In genomic region chr6:22357724-22358189, GRCh38 we compare ENCODE assay signal across 17 cellular contexts.
A peak's percentile ranks its signal among the peaks of the same experiment; 100 is the strongest.
DNase-seq lines count a peak whose midpoint lies in the region; ATAC-seq and TF ChIP-seq lines count a peak whose summit lies in the region.
"Had no signal": no experiment of that assay in that cellular context is flagged by ENCODE, and none has a peak within 500 bp of the region (broad histone marks: within the 10 kb centered on the region; RNA-seq: fewer than 3 reads in every experiment).

No MANE protein-coding gene starts in this region.

- H3K27me3 ChIP-seq in ascending aorta: no peaks in the 10 kb centered on the region
- H3K27me3 ChIP-seq: hepatocyte, SJCRH30 had no signal

- H3K36me3 ChIP-seq in ascending aorta: no peaks in the 10 kb centered on the region
- H3K36me3 ChIP-seq: SJCRH30 had no signal

- H3K4me1 ChIP-seq in ascending aorta: no peaks in the 10 kb centered on the region
- H3K4me1 ChIP-seq: SJCRH30 had no signal

- H3K9me3 ChIP-seq in ascending aorta: no peaks in the 10 kb centered on the region
- H3K9me3 ChIP-seq: SJCRH30 had no signal

- ATAC-seq in GM18499 (IDR thresholded peaks at IDR 0.05; ENCODE audit: insufficient read depth, unreplicated experiment): peak; percentile 69
- ATAC-seq in GM19351 (IDR thresholded peaks at IDR 0.05; ENCODE audit: unreplicated experiment): peak; percentile 55
- ATAC-seq in HG02610 (IDR thresholded peaks at IDR 0.05; ENCODE audit: unreplicated experiment): peak; percentile 75
- ATAC-seq in HG03460 (IDR thresholded peaks at IDR 0.05; ENCODE audit: unreplicated experiment): peak; percentile 83

- DNase-seq in ascending aorta (ENCODE audit: low spot score in 2 of 2): no peak
- DNase-seq in RPMI8226: no peak
- no peak for DNase-seq in NCI-H1048 (lab: John Stamatoyannopoulos, UW)
- DNase-seq in dedifferentiated amniotic fluid mesenchymal stem cell (ENCODE audit: extremely low spot score): no peak
- DNase-seq: activated CD4-positive, CD25-positive, alpha-beta regulatory T cell; activated effector memory CD4-positive, alpha-beta T cell treated with Interleukin-2 at 50 U/mL for 16 hours; aorta; Kasumi-1; NCI-H1436; SJCRH30; stimulated activated CD4-positive, alpha-beta T cell treated with anti-CD3 and anti-CD28 coated beads, Interleukin-12 subunit alpha, Interleukin-12 subunit beta, amount 100 ng/mL, for 4 hours; stimulated activated naive CD4-positive, alpha-beta T cell had no signal

- no peak for TF ChIP-seq CTCF in ascending aorta (IDR thresholded peaks at IDR 0.05)

- H3K27ac ChIP-seq in ascending aorta: no peak overlapping the region
- H3K27ac ChIP-seq: hepatocyte, SJCRH30 had no signal

- H3K4me3 ChIP-seq in ascending aorta: no peak overlapping the region
- H3K4me3 ChIP-seq: hepatocyte, SJCRH30 had no signal

- intact Hi-C loops in ascending aorta (cut with DNase I): no loop called here
